12 cellular contexts compared by ENCODE assay signal in the genomic region with DNA sequence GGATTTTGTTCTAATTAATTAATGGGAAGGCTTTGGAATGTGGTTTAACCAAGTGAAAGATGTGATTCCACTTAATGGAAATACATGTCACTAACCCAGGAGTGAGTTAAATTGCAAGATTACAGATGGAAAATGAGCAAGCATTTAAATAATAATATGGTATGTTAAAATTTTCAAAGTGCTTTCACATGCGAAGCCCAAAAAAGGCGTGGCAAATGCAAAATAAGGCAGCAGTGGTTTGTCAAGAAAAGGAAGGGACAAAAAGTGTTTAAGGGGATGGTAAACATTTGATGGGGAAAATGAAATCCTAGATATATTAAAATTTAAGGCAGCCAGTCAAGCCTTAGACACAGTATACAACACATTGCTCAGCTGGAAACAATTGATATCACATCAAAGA. TPM values are rescaled to one million over a fixed set of nuclear protein-coding genes. Genes with fewer than 3 reads are reported as not detected.
DNase-seq lines count a peak whose midpoint lies in the region; ATAC-seq and TF ChIP-seq lines count a peak whose summit lies in the region.
"Had no signal": no experiment of that assay in that cellular context is flagged by ENCODE, and none has a peak within 500 bp of the region (broad histone marks: within the 10 kb centered on the region; RNA-seq: fewer than 3 reads in every experiment).

No MANE protein-coding gene starts in this region.

- H3K9me3 ChIP-seq in BLaER1: no peaks in the 10 kb centered on the region
- H3K9me3 ChIP-seq in HEK293 (ENCODE audit: control insufficient read depth, insufficient read depth, low read depth, low read length): no peaks in the 10 kb centered on the region
- H3K9me3 ChIP-seq in iPS-18c (ENCODE audit: control insufficient read depth, insufficient read depth, low read length): no peaks in the 10 kb centered on the region

- H3K27me3 Mint-ChIP-seq in activated CD8-positive, alpha-beta T cell treated with anti-CD3 and anti-CD28 coated beads, Interleukin-2, amount 10 ng/mL, durations not matched to agents 7 days and 5 days (ENCODE audit: low read depth): peaks cover 2% of the 10 kb centered on the region
- H3K27me3 Mint-ChIP-seq: T-helper 17 cell had no signal

- H3K4me3 Mint-ChIP-seq in activated CD8-positive, alpha-beta T cell treated with anti-CD3 and anti-CD28 coated beads, Interleukin-2, amount 10 ng/mL, durations not matched to agents 7 days and 5 days: peak overlapping the region; percentile 84
- H3K4me3 Mint-ChIP-seq: T-helper 17 cell had no signal

- H3K36me3 ChIP-seq in BLaER1: peaks cover 47% of the 10 kb centered on the region
- H3K36me3 ChIP-seq in HEK293 (ENCODE audit: control insufficient read depth in 2 of 2, insufficient read depth in 1 of 2, low read length in 2 of 2): peaks cover 57 to 64% of the 10 kb centered on the region in 2 experiments

- ATAC-seq in activated CD8-positive, alpha-beta T cell treated with anti-CD3 and anti-CD28 coated beads, Interleukin-2, amount 10 ng/mL, durations not matched to agents 7 days and 5 days: no peak
- ATAC-seq in GM21529 (IDR thresholded peaks at IDR 0.05; ENCODE audit: unreplicated experiment) (no peak), HG02973 (IDR thresholded peaks at IDR 0.05; ENCODE audit: unreplicated experiment) (no peak), GM21528 (IDR thresholded peaks at IDR 0.05; ENCODE audit: low FRiP score, unreplicated experiment) (no peak)
- ATAC-seq: T-helper 17 cell had no signal

- CTCF ChIA-PET in HEK293 (lab: Yijun Ruan, JAX): no interaction called here
- CTCF ChIA-PET in activated CD8-positive, alpha-beta T cell treated with anti-CD3 and anti-CD28 coated beads, Interleukin-2, amount 10 ng/mL, durations not matched to agents 7 days and 5 days (lab: Charles Lee): interaction anchor here (1.0 kb wide), 1 partner anchor 220 kb away, joined by 3 read pairs; no protein-coding TSS in a partner anchor

- no peaks in the 10 kb centered on the region for H3K9me3 Mint-ChIP-seq in activated CD8-positive, alpha-beta T cell treated with anti-CD3 and anti-CD28 coated beads, Interleukin-2, amount 10 ng/mL, durations not matched to agents 7 days and 5 days (ENCODE audit: insufficient read depth)

- no peak for DNase-seq in activated CD8-positive, alpha-beta T cell treated with anti-CD3 and anti-CD28 coated beads, Interleukin-2, amount 10 ng/mL, durations not matched to agents 7 days and 5 days
- DNase-seq in posterior vena cava (ENCODE audit: low spot score): no peak
- DNase-seq: activated gamma-delta T cell treated with Interleukin-2 at 50 U/mL for 16 hours, dermis blood vessel endothelial cell, occipital lobe, T-helper 17 cell had no signal

- peaks cover 45% of the 10 kb centered on the region for H3K4me1 Mint-ChIP-seq in activated CD8-positive, alpha-beta T cell treated with anti-CD3 and anti-CD28 coated beads, Interleukin-2, amount 10 ng/mL, durations not matched to agents 7 days and 5 days (ENCODE audit: low read depth)

- H3K27ac ChIP-seq in BLaER1: peak overlapping the region; percentile 22; the same call in 1 of the 2 replicates
- no peak overlapping the region for H3K27ac ChIP-seq in HEK293 (ENCODE audit: extremely low read depth, low read depth, low read length)

- peak overlapping the region; percentile 93 for H3K4me2 ChIP-seq in BLaER1

- no peak overlapping the region for H3K27ac Mint-ChIP-seq in activated CD8-positive, alpha-beta T cell treated with anti-CD3 and anti-CD28 coated beads, Interleukin-2, amount 10 ng/mL, durations not matched to agents 7 days and 5 days
- H3K27ac Mint-ChIP-seq: T-helper 17 cell had no signal

- H3K4me3 ChIP-seq in BLaER1 (peak overlapping the region; percentile 99; the same call in 1 of the 2 replicates), HEK293 (ENCODE audit: low read depth, low read length) (peak overlapping the region; percentile 61), iPS-18c (ENCODE audit: insufficient read depth, low read depth, low read length) (peak overlapping the region; percentile 64)

- peaks cover 46% of the 10 kb centered on the region for H3K4me1 ChIP-seq in BLaER1
- H3K4me1 ChIP-seq in HEK293 (ENCODE audit: control insufficient read depth, insufficient read depth, low read length): peaks cover 12% of the 10 kb centered on the region

- intact Hi-C loops in posterior vena cava (cut with DNase I): no loop called here

- peaks cover 66% of the 10 kb centered on the region for H4K20me1 ChIP-seq in BLaER1

- peak overlapping the region; percentile 93 for H3K9ac ChIP-seq in BLaER1

- H3K27me3 ChIP-seq in BLaER1: no peaks in the 10 kb centered on the region

- peaks cover 53% of the 10 kb centered on the region for H3K36me3 Mint-ChIP-seq in activated CD8-positive, alpha-beta T cell treated with anti-CD3 and anti-CD28 coated beads, Interleukin-2, amount 10 ng/mL, durations not matched to agents 7 days and 5 days (ENCODE audit: low read depth)

- POLR2A ChIA-PET in HEK293 (lab: Yijun Ruan, JAX): interaction anchor here (0.6 kb wide), 1 partner anchor 9 kb away, joined by 3 read pairs; no protein-coding TSS in a partner anchor
- POLR2A ChIA-PET in activated CD8-positive, alpha-beta T cell treated with anti-CD3 and anti-CD28 coated beads, Interleukin-2, amount 10 ng/mL, durations not matched to agents 7 days and 5 days (lab: Charles Lee): no interaction called here

- no peak for TF ChIP-seq CTCF in HEK293 (tag by site-specific recombination; IDR thresholded peaks at IDR 0.05)

TF ChIP-seq in HEK293, 187 proteins besides CTCF, POLR2A, EP300 and RAD21 (continues in another document):
- no peak for TF ChIP-seq ZEB2 (tag by site-specific recombination; IDR thresholded peaks at IDR 0.05)
- TF ChIP-seq, protein P1, sequence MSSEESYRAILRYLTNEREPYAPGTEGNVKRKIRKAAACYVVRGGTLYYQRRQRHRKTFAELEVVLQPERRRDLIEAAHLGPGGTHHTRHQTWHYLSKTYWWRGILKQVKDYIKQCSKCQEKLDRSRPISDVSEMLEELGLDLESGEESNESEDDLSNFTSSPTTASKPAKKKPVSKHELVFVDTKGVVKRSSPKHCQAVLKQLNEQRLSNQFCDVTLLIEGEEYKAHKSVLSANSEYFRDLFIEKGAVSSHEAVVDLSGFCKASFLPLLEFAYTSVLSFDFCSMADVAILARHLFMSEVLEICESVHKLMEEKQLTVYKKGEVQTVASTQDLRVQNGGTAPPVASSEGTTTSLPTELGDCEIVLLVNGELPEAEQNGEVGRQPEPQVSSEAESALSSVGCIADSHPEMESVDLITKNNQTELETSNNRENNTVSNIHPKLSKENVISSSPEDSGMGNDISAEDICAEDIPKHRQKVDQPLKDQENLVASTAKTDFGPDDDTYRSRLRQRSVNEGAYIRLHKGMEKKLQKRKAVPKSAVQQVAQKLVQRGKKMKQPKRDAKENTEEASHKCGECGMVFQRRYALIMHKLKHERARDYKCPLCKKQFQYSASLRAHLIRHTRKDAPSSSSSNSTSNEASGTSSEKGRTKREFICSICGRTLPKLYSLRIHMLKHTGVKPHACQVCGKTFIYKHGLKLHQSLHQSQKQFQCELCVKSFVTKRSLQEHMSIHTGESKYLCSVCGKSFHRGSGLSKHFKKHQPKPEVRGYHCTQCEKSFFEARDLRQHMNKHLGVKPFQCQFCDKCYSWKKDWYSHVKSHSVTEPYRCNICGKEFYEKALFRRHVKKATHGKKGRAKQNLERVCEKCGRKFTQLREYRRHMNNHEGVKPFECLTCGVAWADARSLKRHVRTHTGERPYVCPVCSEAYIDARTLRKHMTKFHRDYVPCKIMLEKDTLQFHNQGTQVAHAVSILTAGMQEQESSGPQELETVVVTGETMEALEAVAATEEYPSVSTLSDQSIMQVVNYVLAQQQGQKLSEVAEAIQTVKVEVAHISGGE (tag by site-specific recombination; conservative IDR thresholded peaks at IDR 0.05; ENCODE audit: low read depth): no peak
- no peak for TF ChIP-seq ZNF266 (tag by site-specific recombination; IDR thresholded peaks at IDR 0.05; ENCODE audit: low read depth)
- TF ChIP-seq, protein P2, sequence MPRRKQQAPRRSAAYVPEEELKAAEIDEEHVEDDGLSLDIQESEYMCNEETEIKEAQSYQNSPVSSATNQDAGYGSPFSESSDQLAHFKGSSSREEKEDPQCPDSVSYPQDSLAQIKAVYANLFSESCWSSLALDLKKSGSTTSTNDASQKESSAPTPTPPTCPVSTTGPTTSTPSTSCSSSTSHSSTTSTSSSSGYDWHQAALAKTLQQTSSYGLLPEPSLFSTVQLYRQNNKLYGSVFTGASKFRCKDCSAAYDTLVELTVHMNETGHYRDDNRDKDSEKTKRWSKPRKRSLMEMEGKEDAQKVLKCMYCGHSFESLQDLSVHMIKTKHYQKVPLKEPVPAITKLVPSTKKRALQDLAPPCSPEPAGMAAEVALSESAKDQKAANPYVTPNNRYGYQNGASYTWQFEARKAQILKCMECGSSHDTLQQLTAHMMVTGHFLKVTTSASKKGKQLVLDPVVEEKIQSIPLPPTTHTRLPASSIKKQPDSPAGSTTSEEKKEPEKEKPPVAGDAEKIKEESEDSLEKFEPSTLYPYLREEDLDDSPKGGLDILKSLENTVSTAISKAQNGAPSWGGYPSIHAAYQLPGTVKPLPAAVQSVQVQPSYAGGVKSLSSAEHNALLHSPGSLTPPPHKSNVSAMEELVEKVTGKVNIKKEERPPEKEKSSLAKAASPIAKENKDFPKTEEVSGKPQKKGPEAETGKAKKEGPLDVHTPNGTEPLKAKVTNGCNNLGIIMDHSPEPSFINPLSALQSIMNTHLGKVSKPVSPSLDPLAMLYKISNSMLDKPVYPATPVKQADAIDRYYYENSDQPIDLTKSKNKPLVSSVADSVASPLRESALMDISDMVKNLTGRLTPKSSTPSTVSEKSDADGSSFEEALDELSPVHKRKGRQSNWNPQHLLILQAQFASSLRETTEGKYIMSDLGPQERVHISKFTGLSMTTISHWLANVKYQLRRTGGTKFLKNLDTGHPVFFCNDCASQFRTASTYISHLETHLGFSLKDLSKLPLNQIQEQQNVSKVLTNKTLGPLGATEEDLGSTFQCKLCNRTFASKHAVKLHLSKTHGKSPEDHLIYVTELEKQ (tag by site-specific recombination; IDR thresholded peaks at IDR 0.05; ENCODE audit: borderline replicate concordance): no peak
- no peak for TF ChIP-seq KLF1 (tag by site-specific recombination; IDR thresholded peaks at IDR 0.05)
- TF ChIP-seq ZNF157 (tag by site-specific recombination; IDR thresholded peaks at IDR 0.05): no peak
- TF ChIP-seq KLF8 (tag by site-specific recombination; IDR thresholded peaks at IDR 0.05): no peak
- no peak for TF ChIP-seq YY2 (tag by site-specific recombination; IDR thresholded peaks at IDR 0.05)

RNA-seq across cellular contexts. Expression of a gene that starts 2.9 kb away (rescaled TPM):
- 10 to 100 TPM; 36.5 to 36.9 TPM for total RNA-seq in activated CD8-positive, alpha-beta T cell treated with anti-CD3 and anti-CD28 coated beads, Interleukin-2, amount 10 ng/mL, durations not matched to agents 7 days and 5 days
- under 1 TPM; 0.09 to 0.10 TPM for total RNA-seq in posterior vena cava

Comparison
In these comparisons a context has a peak if more than half of its experiments do, and no peak if none do; other contexts are left out.
1. RNA of a gene that starts 2.9 kb away (total RNA-seq): 36.5 to 36.9 TPM in activated CD8-positive, alpha-beta T cell treated with anti-CD3 and anti-CD28 coated beads, Interleukin-2, amount 10 ng/mL, durations not matched to agents 7 days and 5 days; 0.09 to 0.10 TPM in posterior vena cava; every median in the first group is over 10 times any median in the second.
2. Peak in every context shown above with its lines, with median percentiles within 50 percentile points of each other: H3K4me3 ChIP-seq.